Comparison of ENCODE assay signal across 1 cellular context in the genomic region with DNA sequence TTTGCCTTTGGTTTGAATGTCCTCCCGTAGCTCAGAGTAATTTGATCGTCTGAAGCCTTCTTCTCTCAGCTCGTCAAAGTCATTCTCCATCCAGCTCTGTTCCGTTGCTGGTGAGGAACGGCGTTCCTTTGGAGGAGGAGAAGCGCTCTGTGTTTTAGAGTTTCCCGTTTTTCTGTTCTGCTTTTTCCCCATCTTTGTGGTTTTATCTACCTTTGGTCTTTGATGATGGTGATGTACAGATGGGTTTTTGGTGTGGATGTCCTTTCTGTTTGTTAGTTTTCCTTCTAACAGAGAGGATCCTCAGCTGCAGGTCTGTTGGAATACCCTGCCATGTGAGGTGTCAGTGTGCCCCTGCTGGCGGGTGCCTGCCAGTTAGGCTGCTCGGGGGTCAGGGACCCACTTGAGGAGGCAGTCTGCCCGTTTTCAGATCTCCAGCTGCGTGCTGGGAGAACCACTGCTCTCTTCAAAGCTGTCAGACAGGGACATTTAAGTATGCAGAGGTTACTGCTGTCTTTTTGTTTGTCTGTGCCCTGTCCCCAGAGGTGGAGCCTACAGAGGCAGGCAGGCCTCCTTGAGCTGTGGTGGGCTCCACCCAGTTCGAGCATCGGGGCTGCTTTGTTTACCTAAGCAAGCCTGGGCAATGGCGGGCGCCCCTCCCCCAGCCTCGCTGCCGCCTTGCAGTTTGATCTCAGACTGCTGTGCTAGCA.
TF ChIP-seq lines count a peak whose summit lies in the region.
"Not testable (repeated sequence)": the region's sequence is repeated elsewhere in the genome, so short reads cannot be mapped to it uniquely, and the experiment has no call there.

No MANE protein-coding gene starts in this region.

TF ChIP-seq in K562, 482 proteins besides CTCF, POLR2A, EP300 and RAD21:
- TF ChIP-seq FOXO4 (CRISPR knock-in tag; IDR thresholded peaks at IDR 0.05), result peak; percentile 4; the same call in 1 of the 2 replicates
- 0 out of 2 replicates have a peak, but pooled peaks have one; percentile 11 for TF ChIP-seq NR4A1 (CRISPR knock-in tag; IDR thresholded peaks at IDR 0.05)
- TF ChIP-seq NR4A1 (tag; IDR thresholded peaks at IDR 0.05); BRCA1 (CRISPR knock-in tag; IDR thresholded peaks at IDR 0.05): not testable (repeated sequence)
- TF ChIP-seq, protein P1, sequence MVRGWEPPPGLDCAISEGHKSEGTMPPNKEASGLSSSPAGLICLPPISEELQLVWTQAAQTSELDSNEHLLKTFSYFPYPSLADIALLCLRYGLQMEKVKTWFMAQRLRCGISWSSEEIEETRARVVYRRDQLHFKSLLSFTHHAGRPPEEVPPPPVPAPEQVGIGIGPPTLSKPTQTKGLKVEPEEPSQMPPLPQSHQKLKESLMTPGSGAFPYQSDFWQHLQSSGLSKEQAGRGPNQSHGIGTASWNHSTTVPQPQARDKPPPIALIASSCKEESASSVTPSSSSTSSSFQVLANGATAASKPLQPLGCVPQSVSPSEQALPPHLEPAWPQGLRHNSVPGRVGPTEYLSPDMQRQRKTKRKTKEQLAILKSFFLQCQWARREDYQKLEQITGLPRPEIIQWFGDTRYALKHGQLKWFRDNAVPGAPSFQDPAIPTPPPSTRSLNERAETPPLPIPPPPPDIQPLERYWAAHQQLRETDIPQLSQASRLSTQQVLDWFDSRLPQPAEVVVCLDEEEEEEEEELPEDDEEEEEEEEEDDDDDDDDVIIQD (CRISPR knock-in tag; IDR thresholded peaks at IDR 0.05), result 0 out of 2 replicates have a peak, but pooled peaks have one; percentile 62
- peak; percentile 94 for TF ChIP-seq BRCA1 (IDR thresholded peaks at IDR 0.05)
- TF ChIP-seq PPARD (CRISPR knock-in tag; IDR thresholded peaks at IDR 0.05), result 0 out of 2 replicates have a peak, but pooled peaks have one; percentile 30
- TF ChIP-seq ESRRA (IDR thresholded peaks at IDR 0.05; ENCODE audit: borderline replicate concordance, low read depth), result 0 out of 2 replicates have a peak, but pooled peaks have one; percentile 9
- peak in 1 of 2 experiments; percentile 89; a peak in 2 of 4 replicates for TF ChIP-seq FOXA3 (CRISPR knock-in tag; conservative IDR thresholded peaks at IDR 0.05 in 1 of 2, IDR thresholded peaks at IDR 0.05 in 1 of 2)
- peak; percentile 41 for TF ChIP-seq NCOA4 (IDR thresholded peaks at IDR 0.05; ENCODE audit: partially characterized antibody)
- 0 out of 4 replicates have a peak, but pooled peaks of 1 of the 2 experiments have one; percentile 19 for TF ChIP-seq NONO (IDR thresholded peaks at IDR 0.05; ENCODE audit: low read depth in 2 of 2, low read length in 1 of 2)
- 0 out of 2 replicates have a peak, but pooled peaks have one; percentile 42 for TF ChIP-seq CTBP1 (IDR thresholded peaks at IDR 0.05; ENCODE audit: borderline replicate concordance)
- peak in 1 of 2 experiments; percentile 25; a peak in 1 of 4 replicates for TF ChIP-seq MCM7 (IDR thresholded peaks at IDR 0.05)
- peak; percentile 82 for TF ChIP-seq MCM3 (IDR thresholded peaks at IDR 0.05)
- TF ChIP-seq KDM2B (CRISPR knock-in tag; IDR thresholded peaks at IDR 0.05), result peak; percentile 35; the same call in 1 of the 2 replicates
